8 cellular contexts compared by ENCODE assay signal in the genomic region with DNA sequence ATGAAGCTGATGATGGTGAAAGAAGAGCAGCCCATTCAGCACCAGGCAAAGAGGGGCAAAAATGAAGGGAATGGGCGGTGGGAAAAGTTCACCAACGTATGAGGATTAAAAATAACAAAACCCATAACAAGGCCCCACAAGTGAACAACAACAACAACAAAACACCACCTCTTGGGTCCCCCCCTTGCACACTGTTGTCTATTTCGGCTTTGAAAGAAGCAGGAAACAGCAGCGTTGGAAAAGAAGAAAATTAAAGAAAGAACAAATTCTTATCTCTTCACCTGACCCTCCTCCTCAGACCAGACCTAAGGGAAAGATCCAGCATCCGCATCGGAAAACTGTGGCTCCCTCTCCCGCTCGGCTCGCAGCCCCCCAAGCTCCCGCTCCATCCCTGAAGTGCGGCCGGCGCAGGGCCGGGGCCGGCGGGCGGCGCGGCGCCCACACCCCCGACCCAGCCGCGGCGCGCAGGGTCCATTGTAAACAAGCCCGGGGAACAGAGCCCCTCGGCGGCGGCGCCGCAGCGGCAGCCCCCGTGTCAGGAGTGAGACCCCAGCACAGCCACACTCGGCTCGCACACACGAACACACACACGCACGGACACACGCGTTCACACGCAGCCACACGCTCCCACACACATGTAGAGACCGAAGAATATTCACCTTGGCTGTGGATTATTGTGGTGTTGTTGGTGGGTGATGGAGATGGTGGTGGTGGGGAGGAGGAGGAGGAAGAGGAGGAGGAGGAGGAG. TPM values are rescaled to one million over a fixed set of nuclear protein-coding genes. Genes with fewer than 3 reads are reported as not detected.
DNase-seq lines count a peak whose midpoint lies in the region; TF ChIP-seq lines count a peak whose summit lies in the region.

No MANE protein-coding gene starts in this region.

- BruUV-seq in Calu3 (replicated peaks; lab: Mats Ljungman, UMichigan) = no TSS peak

- no peaks in the 10 kb centered on the region for H3K27me3 Mint-ChIP-seq in Calu3 (ENCODE audit: unreplicated experiment)
- no peaks in the 10 kb centered on the region for H3K27me3 Mint-ChIP-seq in activated naive CD4-positive, alpha-beta T cell treated with anti-CD3 and anti-CD28 coated beads, Interleukin-2, amount 50 U/mL, for 24 hours

- no peaks in the 10 kb centered on the region for H3K9me3 Mint-ChIP-seq in Calu3 (ENCODE audit: low read depth, unreplicated experiment)
- H3K9me3 Mint-ChIP-seq in activated naive CD4-positive, alpha-beta T cell treated with anti-CD3 and anti-CD28 coated beads, Interleukin-2, amount 50 U/mL, for 24 hours = no peaks in the 10 kb centered on the region

- H3K4me1 Mint-ChIP-seq in Calu3 (ENCODE audit: low read depth, unreplicated experiment) = no peaks in the 10 kb centered on the region
- peaks cover 67% of the 10 kb centered on the region for H3K4me1 Mint-ChIP-seq in activated naive CD4-positive, alpha-beta T cell treated with anti-CD3 and anti-CD28 coated beads, Interleukin-2, amount 50 U/mL, for 24 hours

- H3K27me3 ChIP-seq in left ventricle myocardium inferior (ENCODE audit: low read depth) = no peaks in the 10 kb centered on the region

- TF ChIP-seq CTCF in Calu3 (IDR thresholded peaks at IDR 0.05; ENCODE audit: unreplicated experiment) = no peak
- TF ChIP-seq CTCF in left ventricle myocardium inferior (IDR thresholded peaks at IDR 0.05; ENCODE audit: borderline replicate concordance) = no peak
- TF ChIP-seq CTCF in retinal pigment epithelial cell (conservative IDR thresholded peaks at IDR 0.05; ENCODE audit: low read depth, low read length) = no peak

- peaks cover 34% of the 10 kb centered on the region for H3K36me3 Mint-ChIP-seq in Calu3 (ENCODE audit: insufficient read depth, unreplicated experiment)
- H3K36me3 Mint-ChIP-seq in activated naive CD4-positive, alpha-beta T cell treated with anti-CD3 and anti-CD28 coated beads, Interleukin-2, amount 50 U/mL, for 24 hours = no peaks in the 10 kb centered on the region

- H3K27ac ChIP-seq in left ventricle myocardium inferior (replicated peaks) = peak overlapping the region; percentile 98

- peak overlapping the region; percentile 98 for H3K27ac Mint-ChIP-seq in Calu3 (ENCODE audit: unreplicated experiment)
- peak overlapping the region; percentile 100 for H3K27ac Mint-ChIP-seq in activated naive CD4-positive, alpha-beta T cell treated with anti-CD3 and anti-CD28 coated beads, Interleukin-2, amount 50 U/mL, for 24 hours

- no peak for DNase-seq in Calu3
- peak; percentile 4 for DNase-seq in HK-2 (ENCODE audit: unreplicated experiment)
- DNase-seq in left ventricle myocardium inferior = peak; percentile 22
- no peak for DNase-seq in retinal pigment epithelial cell (ENCODE audit: low read depth)
- no peak for DNase-seq in SHP77 (lab: John Stamatoyannopoulos, UW)
- DNase-seq in dedifferentiated amniotic fluid mesenchymal stem cell (ENCODE audit: extremely low spot score) = no peak
- no peak for DNase-seq in NCI-H128 (lab: John Stamatoyannopoulos, UW; ENCODE audit: unreplicated experiment)

- H3K9me3 ChIP-seq in left ventricle myocardium inferior (replicated peaks) = no peaks in the 10 kb centered on the region

- intact Hi-C loops in Calu3 (cut with micrococcal nuclease; ENCODE audit: unreplicated experiment) = no loop called here
- intact Hi-C loops in left ventricle myocardium inferior (cut with micrococcal nuclease) = no loop called here

- H3K4me3 ChIP-seq in left ventricle myocardium inferior (peak overlapping the region; percentile 87), retinal pigment epithelial cell (ENCODE audit: low read length) (peak overlapping the region; percentile 93)

- H3K4me1 ChIP-seq in left ventricle myocardium inferior = peaks cover 50% of the 10 kb centered on the region

- H3K36me3 ChIP-seq in left ventricle myocardium inferior = peaks cover under 1% of the 10 kb centered on the region

- H3K4me3 Mint-ChIP-seq in Calu3 (ENCODE audit: low read depth, unreplicated experiment) = peak overlapping the region; percentile 98
- peak overlapping the region; percentile 98 for H3K4me3 Mint-ChIP-seq in activated naive CD4-positive, alpha-beta T cell treated with anti-CD3 and anti-CD28 coated beads, Interleukin-2, amount 50 U/mL, for 24 hours

- CTCF ChIA-PET in Calu3 (lab: Charles Lee) = interaction anchor here (0.7 kb wide), 1 partner anchor 623 kb away, joined by 3 read pairs; no protein-coding TSS in a partner anchor

RNA-seq across cellular contexts. Expression of a gene that starts 0.5 kb away (rescaled TPM):
- total RNA-seq in Calu3 (2022) (10.0 and 10.1 TPM in 2 replicates), left ventricle myocardium inferior (3.8 TPM)

Comparison
In these comparisons a context has a peak if more than half of its experiments do, and no peak if none do; other contexts are left out.
1. DNase-seq: peak in HK-2 (single experiment) and left ventricle myocardium inferior (single experiment); none in Calu3 (single experiment), retinal pigment epithelial cell (single experiment), SHP77 (0 of 2), dedifferentiated amniotic fluid mesenchymal stem cell (single experiment) and NCI-H128 (single experiment).